In genomic region chr9:119003882-119004617, GRCh38 we compare ENCODE assay signal across 15 cellular contexts.
A peak's percentile ranks its signal among the peaks of the same experiment; 100 is the strongest.
DNase-seq lines count a peak whose midpoint lies in the region; ATAC-seq and TF ChIP-seq lines count a peak whose summit lies in the region.
"Had no signal": no experiment of that assay in that cellular context is flagged by ENCODE, and none has a peak within 500 bp of the region (broad histone marks: within the 10 kb centered on the region; RNA-seq: fewer than 3 reads in every experiment).

No MANE protein-coding gene starts in this region.

- 63% methylated on average over 2 of the region's 2 CpGs for WGBS in esophagus muscularis mucosa

- TF ChIP-seq POLR2A in esophagus muscularis mucosa (IDR thresholded peaks at IDR 0.05; ENCODE audit: low read depth), result no peak

- H3K4me3 ChIP-seq in esophagus muscularis mucosa (no peak overlapping the region), lower lobe of right lung (no peak overlapping the region), thoracic aorta (no peak overlapping the region)
- H3K4me3 ChIP-seq: MG63 had no signal

- H3K27ac ChIP-seq in esophagus muscularis mucosa (replicated peaks in 1 of 4) (peak overlapping the region; percentile 48 to 78 (median 72)), lower lobe of right lung (peak overlapping the region; percentile 46), thoracic aorta (peak overlapping the region; percentile 83 to 90)

- H3K9me3 ChIP-seq in esophagus muscularis mucosa (no peaks in the 10 kb centered on the region), lower lobe of right lung (no peaks in the 10 kb centered on the region), thoracic aorta (no peaks in the 10 kb centered on the region)
- H3K9me3 ChIP-seq: MG63 had no signal

- intact Hi-C loops in esophagus muscularis mucosa (cut with DNase I) (no loop called here), lower lobe of right lung (cut with DNase I) (no loop called here)

- no peak for ATAC-seq in lower lobe of right lung
- ATAC-seq in thoracic aorta (ENCODE audit: insufficient number of reproducible peaks, low FRiP score, low read depth), result no peak
- no peak for ATAC-seq in HG03097 (IDR thresholded peaks at IDR 0.05; ENCODE audit: low FRiP score, unreplicated experiment)
- no peak for ATAC-seq in HG02642 (IDR thresholded peaks at IDR 0.05; ENCODE audit: poor library complexity, unreplicated experiment)

- TF ChIP-seq CTCF in esophagus muscularis mucosa (IDR thresholded peaks at IDR 0.05), result no peak
- no peak for TF ChIP-seq CTCF in lower lobe of right lung (IDR thresholded peaks at IDR 0.05)
- no peak for TF ChIP-seq CTCF in thoracic aorta (IDR thresholded peaks at IDR 0.05)

- TF ChIP-seq EP300 in esophagus muscularis mucosa (IDR thresholded peaks at IDR 0.05), result no peak

- peaks cover 5 to 29% (median 22%) of the 10 kb centered on the region in 4 donors for H3K4me1 ChIP-seq in esophagus muscularis mucosa
- peaks cover 7% of the 10 kb centered on the region for H3K4me1 ChIP-seq in lower lobe of right lung
- peaks cover 20 to 34% of the 10 kb centered on the region in 2 donors for H3K4me1 ChIP-seq in thoracic aorta (ENCODE audit: control insufficient read depth in 1 of 2, low read depth in 2 of 2)

- peak; percentile 59 for DNase-seq in M059J (ENCODE audit: low read depth)
- DNase-seq in esophagus muscularis mucosa (ENCODE audit: extremely low spot score), result no peak
- no peak for DNase-seq in lower lobe of right lung
- DNase-seq in thoracic aorta (ENCODE audit: low spot score), result no peak
- DNase-seq in GM19238 (ENCODE audit: insufficient read length, low spot score), result no peak
- DNase-seq in HuH-7 (ENCODE audit: low spot score), result no peak
- DNase-seq: activated CD4-positive, alpha-beta T cell treated with anti-CD3 and anti-CD28 coated beads for 1 hour; activated naive CD8-positive, alpha-beta T cell treated with anti-CD3 and anti-CD28 coated beads for 36 hours; CD4-positive, alpha-beta memory T cell; NCI-H2081; NCI-H748 treated with DMSO at 0.1 percent for 48 hours; stimulated activated CD4-positive, alpha-beta T cell treated with anti-CD3 and anti-CD28 coated beads, Interleukin-15, amount 100 ng/mL, for 24 hours had no signal

- H3K27me3 ChIP-seq in esophagus muscularis mucosa, result no peaks in the 10 kb centered on the region
- H3K27me3 ChIP-seq in lower lobe of right lung (ENCODE audit: low read depth), result no peaks in the 10 kb centered on the region
- H3K27me3 ChIP-seq in thoracic aorta (replicated peaks; ENCODE audit: insufficient read depth), result no peaks in the 10 kb centered on the region
- H3K27me3 ChIP-seq: MG63 had no signal

- H3K36me3 ChIP-seq in esophagus muscularis mucosa (no peaks in the 10 kb centered on the region), lower lobe of right lung (no peaks in the 10 kb centered on the region), thoracic aorta (no peaks in the 10 kb centered on the region)
- H3K36me3 ChIP-seq: MG63 had no signal
